1 cellular context compared by ENCODE assay signal in the genomic region with DNA sequence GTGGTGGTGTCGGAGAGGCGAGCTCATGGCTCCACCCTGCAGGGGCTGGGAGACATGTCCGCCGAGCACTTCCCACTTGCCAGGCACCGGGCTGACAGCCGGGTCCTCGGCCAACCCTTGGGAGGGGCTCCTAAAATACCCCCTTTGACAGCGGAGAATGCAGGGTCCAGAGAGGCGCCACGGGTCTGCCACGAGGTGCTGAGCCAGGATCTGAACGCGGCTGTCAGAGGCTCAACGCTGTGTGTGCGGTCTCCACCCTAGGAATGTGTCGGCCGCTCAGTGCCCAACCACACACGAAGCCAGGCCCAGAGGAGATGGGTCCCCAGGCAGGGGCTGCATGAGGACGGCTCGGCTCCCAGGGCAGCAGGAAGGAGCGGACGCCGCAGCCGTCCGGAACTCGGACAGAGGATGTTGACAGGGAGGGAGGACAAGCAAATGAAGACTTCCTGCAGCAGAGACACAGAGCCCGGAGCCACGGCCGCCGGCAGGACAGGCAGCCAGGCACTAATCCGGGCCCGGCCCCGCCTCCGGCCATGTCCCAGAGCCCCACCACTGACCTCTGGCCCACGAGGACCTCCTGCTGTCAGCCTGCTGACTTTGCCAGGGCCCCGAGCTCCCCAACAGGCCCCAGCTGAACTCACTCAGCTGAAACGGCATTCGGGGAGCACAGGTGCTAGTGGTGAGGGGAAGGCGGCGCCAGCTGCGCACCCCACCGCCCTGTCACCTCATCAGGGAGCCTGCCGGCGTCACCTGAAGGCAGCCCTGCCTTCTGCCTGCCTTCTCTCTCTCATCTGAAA.
TF ChIP-seq lines count a peak whose summit lies in the region.

No MANE protein-coding gene starts in this region.

TF ChIP-seq in HepG2, 621 proteins besides CTCF, POLR2A, EP300 and RAD21 (continues in another document):
- TF ChIP-seq SYNCRIP (IDR thresholded peaks at IDR 0.05; ENCODE audit: insufficient read depth, low read depth, low read length): no peak
- TF ChIP-seq ZNF362 (CRISPR knock-in tag; IDR thresholded peaks at IDR 0.05; ENCODE audit: borderline replicate concordance): no peak; the same call in 1 of the 2 replicates
- TF ChIP-seq STAT5B (CRISPR knock-in tag; IDR thresholded peaks at IDR 0.05): no peak
- TF ChIP-seq THAP8 (CRISPR knock-in tag; IDR thresholded peaks at IDR 0.05; ENCODE audit: borderline replicate concordance): no peak
- no peak for TF ChIP-seq PAF1 (CRISPR knock-in tag; IDR thresholded peaks at IDR 0.05)
- TF ChIP-seq, protein P1, sequence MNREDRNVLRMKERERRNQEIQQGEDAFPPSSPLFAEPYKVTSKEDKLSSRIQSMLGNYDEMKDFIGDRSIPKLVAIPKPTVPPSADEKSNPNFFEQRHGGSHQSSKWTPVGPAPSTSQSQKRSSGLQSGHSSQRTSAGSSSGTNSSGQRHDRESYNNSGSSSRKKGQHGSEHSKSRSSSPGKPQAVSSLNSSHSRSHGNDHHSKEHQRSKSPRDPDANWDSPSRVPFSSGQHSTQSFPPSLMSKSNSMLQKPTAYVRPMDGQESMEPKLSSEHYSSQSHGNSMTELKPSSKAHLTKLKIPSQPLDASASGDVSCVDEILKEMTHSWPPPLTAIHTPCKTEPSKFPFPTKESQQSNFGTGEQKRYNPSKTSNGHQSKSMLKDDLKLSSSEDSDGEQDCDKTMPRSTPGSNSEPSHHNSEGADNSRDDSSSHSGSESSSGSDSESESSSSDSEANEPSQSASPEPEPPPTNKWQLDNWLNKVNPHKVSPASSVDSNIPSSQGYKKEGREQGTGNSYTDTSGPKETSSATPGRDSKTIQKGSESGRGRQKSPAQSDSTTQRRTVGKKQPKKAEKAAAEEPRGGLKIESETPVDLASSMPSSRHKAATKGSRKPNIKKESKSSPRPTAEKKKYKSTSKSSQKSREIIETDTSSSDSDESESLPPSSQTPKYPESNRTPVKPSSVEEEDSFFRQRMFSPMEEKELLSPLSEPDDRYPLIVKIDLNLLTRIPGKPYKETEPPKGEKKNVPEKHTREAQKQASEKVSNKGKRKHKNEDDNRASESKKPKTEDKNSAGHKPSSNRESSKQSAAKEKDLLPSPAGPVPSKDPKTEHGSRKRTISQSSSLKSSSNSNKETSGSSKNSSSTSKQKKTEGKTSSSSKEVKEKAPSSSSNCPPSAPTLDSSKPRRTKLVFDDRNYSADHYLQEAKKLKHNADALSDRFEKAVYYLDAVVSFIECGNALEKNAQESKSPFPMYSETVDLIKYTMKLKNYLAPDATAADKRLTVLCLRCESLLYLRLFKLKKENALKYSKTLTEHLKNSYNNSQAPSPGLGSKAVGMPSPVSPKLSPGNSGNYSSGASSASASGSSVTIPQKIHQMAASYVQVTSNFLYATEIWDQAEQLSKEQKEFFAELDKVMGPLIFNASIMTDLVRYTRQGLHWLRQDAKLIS (CRISPR knock-in tag; IDR thresholded peaks at IDR 0.05): no peak
- peak; percentile 23 for TF ChIP-seq DBP (CRISPR knock-in tag; IDR thresholded peaks at IDR 0.05; ENCODE audit: not compliant biosample characterization)
- peak; percentile 76; the same call in 1 of the 2 replicates for TF ChIP-seq FOXK1 (CRISPR knock-in tag; IDR thresholded peaks at IDR 0.05; ENCODE audit: borderline replicate concordance, low read depth)
- TF ChIP-seq FOXO1 (CRISPR knock-in tag; IDR thresholded peaks at IDR 0.05): peak; percentile 75
- TF ChIP-seq MXD1 (CRISPR knock-in tag; IDR thresholded peaks at IDR 0.05): 0 out of 2 replicates have a peak, but pooled peaks have one; percentile 72
- peak; percentile 56; the same call in 1 of the 2 replicates for TF ChIP-seq HOXA3 (CRISPR knock-in tag; IDR thresholded peaks at IDR 0.05)
- TF ChIP-seq ZNF136 (CRISPR knock-in tag; IDR thresholded peaks at IDR 0.05; ENCODE audit: low read depth): no peak; the same call in 1 of the 2 replicates
- TF ChIP-seq HMG20B (CRISPR knock-in tag; conservative IDR thresholded peaks at IDR 0.05): no peak
- TF ChIP-seq BATF2 (CRISPR knock-in tag; IDR thresholded peaks at IDR 0.05): peak; percentile 42; the same call in 1 of the 2 replicates
- peak; percentile 32; the same call in 1 of the 2 replicates for TF ChIP-seq SOX5 (CRISPR knock-in tag; IDR thresholded peaks at IDR 0.05; ENCODE audit: borderline replicate concordance)
- TF ChIP-seq JDP2 (CRISPR knock-in tag; IDR thresholded peaks at IDR 0.05; ENCODE audit: borderline replicate concordance): no peak
- no peak for TF ChIP-seq MATR3 (CRISPR knock-in tag; IDR thresholded peaks at IDR 0.05)
- TF ChIP-seq ZNF557 (CRISPR knock-in tag; IDR thresholded peaks at IDR 0.05): peak; percentile 27; the same call in 1 of the 2 replicates
- TF ChIP-seq FOXK2 (IDR thresholded peaks at IDR 0.05): no peak
- TF ChIP-seq, protein P2, sequence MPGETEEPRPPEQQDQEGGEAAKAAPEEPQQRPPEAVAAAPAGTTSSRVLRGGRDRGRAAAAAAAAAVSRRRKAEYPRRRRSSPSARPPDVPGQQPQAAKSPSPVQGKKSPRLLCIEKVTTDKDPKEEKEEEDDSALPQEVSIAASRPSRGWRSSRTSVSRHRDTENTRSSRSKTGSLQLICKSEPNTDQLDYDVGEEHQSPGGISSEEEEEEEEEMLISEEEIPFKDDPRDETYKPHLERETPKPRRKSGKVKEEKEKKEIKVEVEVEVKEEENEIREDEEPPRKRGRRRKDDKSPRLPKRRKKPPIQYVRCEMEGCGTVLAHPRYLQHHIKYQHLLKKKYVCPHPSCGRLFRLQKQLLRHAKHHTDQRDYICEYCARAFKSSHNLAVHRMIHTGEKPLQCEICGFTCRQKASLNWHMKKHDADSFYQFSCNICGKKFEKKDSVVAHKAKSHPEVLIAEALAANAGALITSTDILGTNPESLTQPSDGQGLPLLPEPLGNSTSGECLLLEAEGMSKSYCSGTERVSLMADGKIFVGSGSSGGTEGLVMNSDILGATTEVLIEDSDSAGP (CRISPR knock-in tag; IDR thresholded peaks at IDR 0.05; ENCODE audit: borderline replicate concordance): peak; percentile 85
- TF ChIP-seq ZNF850 (CRISPR knock-in tag; conservative IDR thresholded peaks at IDR 0.05): peak; percentile 87; the same call in 1 of the 2 replicates
- TF ChIP-seq STAG1 (CRISPR knock-in tag; IDR thresholded peaks at IDR 0.05): peak; percentile 40; the same call in 1 of the 2 replicates
- peak; percentile 72; the same call in 1 of the 2 replicates for TF ChIP-seq HOXA5 (CRISPR knock-in tag; IDR thresholded peaks at IDR 0.05)
- TF ChIP-seq ZNF749 (CRISPR knock-in tag; IDR thresholded peaks at IDR 0.05; ENCODE audit: borderline replicate concordance): peak; percentile 46; the same call in 1 of the 2 replicates
- peak; percentile 62; the same call in 1 of the 2 replicates for TF ChIP-seq ZNF160 (CRISPR knock-in tag; IDR thresholded peaks at IDR 0.05)
- TF ChIP-seq ZNF329 (CRISPR knock-in tag; IDR thresholded peaks at IDR 0.05; ENCODE audit: low read depth): 0 out of 2 replicates have a peak, but pooled peaks have one; percentile 59
- peak; percentile 59; the same call in 1 of the 2 replicates for TF ChIP-seq NCOA2 (CRISPR knock-in tag; IDR thresholded peaks at IDR 0.05)
- no peak for TF ChIP-seq ZNF569 (CRISPR knock-in tag; IDR thresholded peaks at IDR 0.05; ENCODE audit: borderline replicate concordance)
- TF ChIP-seq ELF1 (CRISPR knock-in tag; IDR thresholded peaks at IDR 0.05): peak; percentile 40; the same call in 1 of the 2 replicates
- TF ChIP-seq, protein P3, sequence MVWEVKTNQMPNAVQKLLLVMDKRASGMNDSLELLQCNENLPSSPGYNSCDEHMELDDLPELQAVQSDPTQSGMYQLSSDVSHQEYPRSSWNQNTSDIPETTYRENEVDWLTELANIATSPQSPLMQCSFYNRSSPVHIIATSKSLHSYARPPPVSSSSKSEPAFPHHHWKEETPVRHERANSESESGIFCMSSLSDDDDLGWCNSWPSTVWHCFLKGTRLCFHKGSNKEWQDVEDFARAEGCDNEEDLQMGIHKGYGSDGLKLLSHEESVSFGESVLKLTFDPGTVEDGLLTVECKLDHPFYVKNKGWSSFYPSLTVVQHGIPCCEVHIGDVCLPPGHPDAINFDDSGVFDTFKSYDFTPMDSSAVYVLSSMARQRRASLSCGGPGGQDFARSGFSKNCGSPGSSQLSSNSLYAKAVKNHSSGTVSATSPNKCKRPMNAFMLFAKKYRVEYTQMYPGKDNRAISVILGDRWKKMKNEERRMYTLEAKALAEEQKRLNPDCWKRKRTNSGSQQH (CRISPR knock-in tag; IDR thresholded peaks at IDR 0.05; ENCODE audit: low read depth): no peak
- TF ChIP-seq PRDM4 (CRISPR knock-in tag; IDR thresholded peaks at IDR 0.05; ENCODE audit: borderline replicate concordance): no peak
- TF ChIP-seq, protein P4, sequence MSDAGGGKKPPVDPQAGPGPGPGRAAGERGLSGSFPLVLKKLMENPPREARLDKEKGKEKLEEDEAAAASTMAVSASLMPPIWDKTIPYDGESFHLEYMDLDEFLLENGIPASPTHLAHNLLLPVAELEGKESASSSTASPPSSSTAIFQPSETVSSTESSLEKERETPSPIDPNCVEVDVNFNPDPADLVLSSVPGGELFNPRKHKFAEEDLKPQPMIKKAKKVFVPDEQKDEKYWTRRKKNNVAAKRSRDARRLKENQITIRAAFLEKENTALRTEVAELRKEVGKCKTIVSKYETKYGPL (CRISPR knock-in tag; IDR thresholded peaks at IDR 0.05): no peak
- no peak for TF ChIP-seq ETV6 (CRISPR knock-in tag; conservative IDR thresholded peaks at IDR 0.05)
- TF ChIP-seq ZNF543 (CRISPR knock-in tag; IDR thresholded peaks at IDR 0.05): 0 out of 2 replicates have a peak, but pooled peaks have one; percentile 45
- 0 out of 2 replicates have a peak, but pooled peaks have one; percentile 10 for TF ChIP-seq ZNF614 (CRISPR knock-in tag; IDR thresholded peaks at IDR 0.05; ENCODE audit: borderline replicate concordance)
- 0 out of 2 replicates have a peak, but pooled peaks have one; percentile 15 for TF ChIP-seq ZC3H13 (CRISPR knock-in tag; IDR thresholded peaks at IDR 0.05)
- TF ChIP-seq MIER3 (CRISPR knock-in tag; IDR thresholded peaks at IDR 0.05; ENCODE audit: borderline replicate concordance): no peak
- TF ChIP-seq TFDP2 (CRISPR knock-in tag; IDR thresholded peaks at IDR 0.05): 0 out of 2 replicates have a peak, but pooled peaks have one; percentile 20
- TF ChIP-seq MED1 (CRISPR knock-in tag; IDR thresholded peaks at IDR 0.05): peak; percentile 95
- TF ChIP-seq, protein P5, sequence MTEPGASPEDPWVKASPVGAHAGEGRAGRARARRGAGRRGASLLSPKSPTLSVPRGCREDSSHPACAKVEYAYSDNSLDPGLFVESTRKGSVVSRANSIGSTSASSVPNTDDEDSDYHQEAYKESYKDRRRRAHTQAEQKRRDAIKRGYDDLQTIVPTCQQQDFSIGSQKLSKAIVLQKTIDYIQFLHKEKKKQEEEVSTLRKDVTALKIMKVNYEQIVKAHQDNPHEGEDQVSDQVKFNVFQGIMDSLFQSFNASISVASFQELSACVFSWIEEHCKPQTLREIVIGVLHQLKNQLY (CRISPR knock-in tag; IDR thresholded peaks at IDR 0.05): no peak
- TF ChIP-seq GPN1 (CRISPR knock-in tag; IDR thresholded peaks at IDR 0.05; ENCODE audit: borderline replicate concordance): no peak
- peak; percentile 38 for TF ChIP-seq ZSCAN31 (CRISPR knock-in tag; IDR thresholded peaks at IDR 0.05; ENCODE audit: low read depth)
